8 cellular contexts compared by ENCODE assay signal in genomic region chr5:134145779-134146581, GRCh38. TPM values are rescaled to one million over a fixed set of nuclear protein-coding genes. Genes with fewer than 3 reads are reported as not detected.
DNase-seq lines count a peak whose midpoint lies in the region; ATAC-seq and TF ChIP-seq lines count a peak whose summit lies in the region.

No MANE protein-coding gene starts in this region.

- TF ChIP-seq EP300 in ovary (IDR thresholded peaks at IDR 0.05): no peak
- TF ChIP-seq EP300 in transverse colon (IDR thresholded peaks at IDR 0.05; ENCODE audit: low read depth): no peak

- H3K27me3 ChIP-seq in ovary: no peaks in the 10 kb centered on the region
- no peaks in the 10 kb centered on the region for H3K27me3 ChIP-seq in transverse colon

- H3K27ac ChIP-seq in ovary (no peak overlapping the region), transverse colon (no peak overlapping the region)

- DNase-seq in AG20443 (ENCODE audit: low spot score) (peak; percentile 81), HUDEP-2 (lab: John Stamatoyannopoulos, UW; ENCODE audit: unreplicated experiment in 76 of 76) (peak in 68 of 76 experiments; percentile 2 to 83 (median 56)), SK-N-DZ (ENCODE audit: low spot score) (peak; percentile 71), germinal center (ENCODE audit: low spot score) (peak; percentile 64), ovary (peak; percentile 50 to 77 (median 68)), transverse colon (peak; percentile 84)
- peak; percentile 78 for DNase-seq in activated gamma-delta T cell treated with anti-CD3 and anti-CD28 coated beads, Interleukin-2, amount 50 U/mL, for 16 hours (ENCODE audit: low read depth)

- no peaks in the 10 kb centered on the region for H3K9me3 ChIP-seq in ovary
- H3K9me3 ChIP-seq in transverse colon: no peaks in the 10 kb centered on the region

- WGBS in ovary, 3 donors: 88 to 90% (median 89%) methylated on average over 13 of the region's 13 CpGs
- 84 to 100% methylated on average over 3 to 13 of the region's 13 CpGs for WGBS in transverse colon (ENCODE audit: low coverage in 1 of 2), 2 donors

- H3K4me3 ChIP-seq in ovary (no peak overlapping the region), transverse colon (no peak overlapping the region)

- intact Hi-C loops in ovary (cut with DNase I) (loop anchor here in 1 of 4 donors (10.0 kb wide), 1 partner anchor 101 kb away; no protein-coding TSS in a partner anchor), transverse colon (cut with DNase I; ENCODE audit: low total_unique reads) (loop anchor here (5.0 kb wide), 1 partner anchor 104 kb away; no protein-coding TSS in a partner anchor)

- H3K4me1 ChIP-seq in ovary (ENCODE audit: insufficient read depth) (no peaks in the 10 kb centered on the region), transverse colon (peaks cover 0 to 8% (median 0%) of the 10 kb centered on the region in 4 donors)

- TF ChIP-seq POLR2A in ovary (IDR thresholded peaks at IDR 0.05): no peak
- TF ChIP-seq POLR2A in transverse colon (IDR thresholded peaks at IDR 0.05): no peak

- no peaks in the 10 kb centered on the region for H3K36me3 ChIP-seq in ovary
- peaks cover 0 to 14% (median 4%) of the 10 kb centered on the region in 4 donors for H3K36me3 ChIP-seq in transverse colon

- ATAC-seq in GM18520 (IDR thresholded peaks at IDR 0.05; ENCODE audit: unreplicated experiment): peak; percentile 62

- TF ChIP-seq CTCF in ovary (IDR thresholded peaks at IDR 0.05) (peak; percentile 60 to 69 (median 67)), transverse colon (IDR thresholded peaks at IDR 0.05) (peak; percentile 89 to 97 (median 94))

- in situ Hi-C loops in transverse colon (cut with MboI; ENCODE audit: low pct_ligation_motif_present in 1 of 4, low pct_unique_long_range_greater_than_20kb in 1 of 4, low sequenced_read_pairs in 3 of 4): loop anchor here in 3 of 4 donors (10.0 kb wide), 3 partner anchors 51 to 111 kb away; no protein-coding TSS in a partner anchor

RNA-seq across cellular contexts. Expression of gene SKP1, which starts 30.8 kb away (rescaled TPM):
- polyA plus RNA-seq in SK-N-DZ (2014; cell fraction: cytosol; rRNA removed): 635 and 699 TPM in 2 replicates
- 270 and 380 TPM in 2 replicates for polyA plus RNA-seq in SK-N-DZ (2014; cell fraction: nucleus; rRNA removed)
- total RNA-seq in ovary (100 to 1,000 TPM; 263 to 464 (median 361) TPM), transverse colon (100 to 1,000 TPM in 3 of 4 donors, 10 to 100 TPM in 1; 32.6 to 224 (median 170) TPM)
- 1,000 to 10,000 TPM in 1 of 2 donors, 100 to 1,000 TPM in 1; 751 to 1,077 TPM for polyA plus RNA-seq in ovary

RNA-seq across cellular contexts. Expression of gene TCF7, which starts 31.5 kb away (rescaled TPM):
- polyA plus RNA-seq in SK-N-DZ (2014; cell fraction: cytosol; rRNA removed): 5.0 and 5.5 TPM in 2 replicates
- 9.4 and 10.4 TPM in 2 replicates for polyA plus RNA-seq in SK-N-DZ (2014; cell fraction: nucleus; rRNA removed)
- total RNA-seq in ovary: 10 to 100 TPM in 1 of 7 donors, 1 to 10 TPM in 6; 2.9 to 15.2 (median 4.2) TPM
- 1 to 10 TPM; 1.7 to 2.5 TPM for polyA plus RNA-seq in ovary
- 1 to 10 TPM in 3 of 4 donors, under 1 TPM in 1; 0.60 to 7.1 (median 3.1) TPM for total RNA-seq in transverse colon
